ENCODE assay signal across 1 cellular context in the genomic region with DNA sequence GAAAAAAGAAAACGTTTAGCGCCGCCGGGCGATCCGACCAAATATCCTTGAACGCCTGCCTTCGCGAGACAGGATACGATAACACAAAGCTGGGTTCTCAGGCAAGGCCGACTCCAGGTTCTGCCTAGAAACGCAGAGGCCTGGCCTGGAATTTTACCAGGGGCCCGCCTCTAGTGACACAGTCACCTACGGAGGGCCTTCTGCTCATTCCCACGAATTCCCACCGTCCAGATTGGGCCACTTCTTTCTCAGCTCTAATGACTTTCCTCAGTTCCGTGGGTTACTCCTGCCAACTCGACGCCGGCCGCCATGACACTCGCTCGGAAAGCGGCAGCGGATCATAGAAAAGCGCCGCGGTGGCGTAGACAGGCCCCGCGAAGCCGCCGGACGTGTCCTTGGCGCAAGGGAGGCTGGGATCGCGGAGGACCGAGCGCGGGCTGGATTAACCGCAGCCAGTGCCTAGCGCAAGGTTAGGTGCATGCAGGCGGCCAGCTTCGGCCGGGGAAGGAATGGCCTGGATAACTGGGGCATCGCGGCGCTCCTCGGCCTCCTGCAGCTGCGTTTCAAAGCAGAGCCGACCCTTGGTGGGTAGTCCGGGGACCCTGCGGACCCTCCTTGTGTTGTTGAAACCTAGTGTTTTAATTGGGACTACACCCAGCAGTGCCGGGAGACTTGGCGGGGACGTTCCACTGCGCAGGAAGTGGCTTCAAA.
A peak's percentile ranks its signal among the peaks of the same experiment; 100 is the strongest.
TF ChIP-seq lines count a peak whose summit lies in the region.

A gene (minus strand): TSS at position 340 of the 711 bp plus-strand sequence. CDS start 374 bp downstream, outside the sequence.

TF ChIP-seq in A549, 52 proteins besides CTCF, POLR2A, EP300 and RAD21 (continued from another document):
- TF ChIP-seq, protein P1, sequence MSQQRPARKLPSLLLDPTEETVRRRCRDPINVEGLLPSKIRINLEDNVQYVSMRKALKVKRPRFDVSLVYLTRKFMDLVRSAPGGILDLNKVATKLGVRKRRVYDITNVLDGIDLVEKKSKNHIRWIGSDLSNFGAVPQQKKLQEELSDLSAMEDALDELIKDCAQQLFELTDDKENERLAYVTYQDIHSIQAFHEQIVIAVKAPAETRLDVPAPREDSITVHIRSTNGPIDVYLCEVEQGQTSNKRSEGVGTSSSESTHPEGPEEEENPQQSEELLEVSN (IDR thresholded peaks at IDR 0.05; ENCODE audit: borderline replicate concordance, low read depth): peak; percentile 55
- no peak for TF ChIP-seq SMC3 (IDR thresholded peaks at IDR 0.05)
- no peak for TF ChIP-seq NPAS2 (CRISPR knock-in tag; IDR thresholded peaks at IDR 0.05; ENCODE audit: borderline replicate concordance)
- TF ChIP-seq HEYL (CRISPR knock-in tag; IDR thresholded peaks at IDR 0.05): no peak
- TF ChIP-seq FOXS1 (CRISPR knock-in tag; IDR thresholded peaks at IDR 0.05): no peak
- no peak for TF ChIP-seq FOSL2 (IDR thresholded peaks at IDR 0.05)
- no peak for TF ChIP-seq FOSL2 (CRISPR knock-in tag; IDR thresholded peaks at IDR 0.05)
- TF ChIP-seq, protein P2, sequence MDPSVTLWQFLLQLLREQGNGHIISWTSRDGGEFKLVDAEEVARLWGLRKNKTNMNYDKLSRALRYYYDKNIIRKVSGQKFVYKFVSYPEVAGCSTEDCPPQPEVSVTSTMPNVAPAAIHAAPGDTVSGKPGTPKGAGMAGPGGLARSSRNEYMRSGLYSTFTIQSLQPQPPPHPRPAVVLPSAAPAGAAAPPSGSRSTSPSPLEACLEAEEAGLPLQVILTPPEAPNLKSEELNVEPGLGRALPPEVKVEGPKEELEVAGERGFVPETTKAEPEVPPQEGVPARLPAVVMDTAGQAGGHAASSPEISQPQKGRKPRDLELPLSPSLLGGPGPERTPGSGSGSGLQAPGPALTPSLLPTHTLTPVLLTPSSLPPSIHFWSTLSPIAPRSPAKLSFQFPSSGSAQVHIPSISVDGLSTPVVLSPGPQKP (IDR thresholded peaks at IDR 0.05; ENCODE audit: low read depth, low read length): no peak
- TF ChIP-seq, protein P3, sequence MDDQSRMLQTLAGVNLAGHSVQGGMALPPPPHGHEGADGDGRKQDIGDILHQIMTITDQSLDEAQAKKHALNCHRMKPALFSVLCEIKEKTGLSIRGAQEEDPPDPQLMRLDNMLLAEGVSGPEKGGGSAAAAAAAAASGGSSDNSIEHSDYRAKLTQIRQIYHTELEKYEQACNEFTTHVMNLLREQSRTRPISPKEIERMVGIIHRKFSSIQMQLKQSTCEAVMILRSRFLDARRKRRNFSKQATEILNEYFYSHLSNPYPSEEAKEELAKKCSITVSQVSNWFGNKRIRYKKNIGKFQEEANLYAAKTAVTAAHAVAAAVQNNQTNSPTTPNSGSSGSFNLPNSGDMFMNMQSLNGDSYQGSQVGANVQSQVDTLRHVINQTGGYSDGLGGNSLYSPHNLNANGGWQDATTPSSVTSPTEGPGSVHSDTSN (IDR thresholded peaks at IDR 0.05): no peak
- TF ChIP-seq TP53 (CRISPR knock-in tag; IDR thresholded peaks at IDR 0.05): no peak
- no peak for TF ChIP-seq TFCP2L1 (CRISPR knock-in tag; IDR thresholded peaks at IDR 0.05)
- no peak for TF ChIP-seq HOXB5 (CRISPR knock-in tag; IDR thresholded peaks at IDR 0.05)
- no peak for TF ChIP-seq RCOR1 (IDR thresholded peaks at IDR 0.05; ENCODE audit: low read depth, low read length)
- TF ChIP-seq CBX8 (IDR thresholded peaks at IDR 0.05): no peak
- no peak for TF ChIP-seq MAZ (IDR thresholded peaks at IDR 0.05; ENCODE audit: borderline replicate concordance, low read depth, low read length)
- no peak for TF ChIP-seq CBX2 (IDR thresholded peaks at IDR 0.05; ENCODE audit: borderline replicate concordance, low read depth)
- no peak for TF ChIP-seq CHD4 (IDR thresholded peaks at IDR 0.05; ENCODE audit: borderline replicate concordance)
- no peak for TF ChIP-seq CEBPB (IDR thresholded peaks at IDR 0.05)
- TF ChIP-seq MYC (IDR thresholded peaks at IDR 0.05; ENCODE audit: borderline replicate concordance, low read length): peak; percentile 51; the same call in 1 of the 2 replicates
- TF ChIP-seq HOXB13 (CRISPR knock-in tag; IDR thresholded peaks at IDR 0.05; ENCODE audit: low read depth): no peak
- no peak for TF ChIP-seq ZC3H11A (IDR thresholded peaks at IDR 0.05)
- TF ChIP-seq ZNF302 (CRISPR knock-in tag; IDR thresholded peaks at IDR 0.05): no peak
- peak; percentile 71 to 96; a peak in 4 of 5 replicates for TF ChIP-seq JUN (IDR thresholded peaks at IDR 0.05)
- TF ChIP-seq, protein P4, sequence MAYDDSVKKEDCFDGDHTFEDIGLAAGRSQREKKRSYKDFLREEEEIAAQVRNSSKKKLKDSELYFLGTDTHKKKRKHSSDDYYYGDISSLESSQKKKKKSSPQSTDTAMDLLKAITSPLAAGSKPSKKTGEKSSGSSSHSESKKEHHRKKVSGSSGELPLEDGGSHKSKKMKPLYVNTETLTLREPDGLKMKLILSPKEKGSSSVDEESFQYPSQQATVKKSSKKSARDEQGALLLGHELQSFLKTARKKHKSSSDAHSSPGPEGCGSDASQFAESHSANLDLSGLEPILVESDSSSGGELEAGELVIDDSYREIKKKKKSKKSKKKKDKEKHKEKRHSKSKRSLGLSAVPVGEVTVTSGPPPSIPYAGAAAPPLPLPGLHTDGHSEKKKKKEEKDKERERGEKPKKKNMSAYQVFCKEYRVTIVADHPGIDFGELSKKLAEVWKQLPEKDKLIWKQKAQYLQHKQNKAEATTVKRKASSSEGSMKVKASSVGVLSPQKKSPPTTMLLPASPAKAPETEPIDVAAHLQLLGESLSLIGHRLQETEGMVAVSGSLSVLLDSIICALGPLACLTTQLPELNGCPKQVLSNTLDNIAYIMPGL (CRISPR knock-in tag; IDR thresholded peaks at IDR 0.05; ENCODE audit: borderline replicate concordance): no peak
- no peak for TF ChIP-seq EHF (CRISPR knock-in tag; IDR thresholded peaks at IDR 0.05)
- TF ChIP-seq, protein P5, sequence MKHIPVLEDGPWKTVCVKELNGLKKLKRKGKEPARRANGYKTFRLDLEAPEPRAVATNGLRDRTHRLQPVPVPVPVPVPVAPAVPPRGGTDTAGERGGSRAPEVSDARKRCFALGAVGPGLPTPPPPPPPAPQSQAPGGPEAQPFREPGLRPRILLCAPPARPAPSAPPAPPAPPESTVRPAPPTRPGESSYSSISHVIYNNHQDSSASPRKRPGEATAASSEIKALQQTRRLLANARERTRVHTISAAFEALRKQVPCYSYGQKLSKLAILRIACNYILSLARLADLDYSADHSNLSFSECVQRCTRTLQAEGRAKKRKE (CRISPR knock-in tag; IDR thresholded peaks at IDR 0.05; ENCODE audit: low read depth): no peak
